8 cellular contexts compared by ENCODE assay signal in genomic region chr6:34656378-34657036, GRCh38. TPM values are rescaled to one million over a fixed set of nuclear protein-coding genes. Genes with fewer than 3 reads are reported as not detected.
DNase-seq lines count a peak whose midpoint lies in the region; ATAC-seq and TF ChIP-seq lines count a peak whose summit lies in the region.

No MANE protein-coding gene starts in this region.

- H3K4me3 Mint-ChIP-seq in activated CD8-positive, alpha-beta T cell treated with anti-CD3 and anti-CD28 coated beads, Interleukin-2, amount 10 ng/mL, durations not matched to agents 7 days and 5 days, result peak overlapping the region; percentile 76

- peak overlapping the region; percentile 90 for H3K27ac Mint-ChIP-seq in activated CD8-positive, alpha-beta T cell treated with anti-CD3 and anti-CD28 coated beads, Interleukin-2, amount 10 ng/mL, durations not matched to agents 7 days and 5 days

- H3K36me3 Mint-ChIP-seq in activated CD8-positive, alpha-beta T cell treated with anti-CD3 and anti-CD28 coated beads, Interleukin-2, amount 10 ng/mL, durations not matched to agents 7 days and 5 days (ENCODE audit: low read depth), result peaks cover 24% of the 10 kb centered on the region

- no peaks in the 10 kb centered on the region for H3K27me3 Mint-ChIP-seq in activated CD8-positive, alpha-beta T cell treated with anti-CD3 and anti-CD28 coated beads, Interleukin-2, amount 10 ng/mL, durations not matched to agents 7 days and 5 days (ENCODE audit: low read depth)

- no peaks in the 10 kb centered on the region for H3K27me3 ChIP-seq in foreskin keratinocyte

- CTCF ChIA-PET in activated CD8-positive, alpha-beta T cell treated with anti-CD3 and anti-CD28 coated beads, Interleukin-2, amount 10 ng/mL, durations not matched to agents 7 days and 5 days (lab: Charles Lee), result interaction anchor here (0.7 to 4.3 kb wide), 10 partner anchors 12 to 407 kb away, joined by 3 to 28 read pairs (median 5); partner anchors contain the start of genes BLTP3A and SNRPC

- peaks cover 42% of the 10 kb centered on the region for H3K4me1 Mint-ChIP-seq in activated CD8-positive, alpha-beta T cell treated with anti-CD3 and anti-CD28 coated beads, Interleukin-2, amount 10 ng/mL, durations not matched to agents 7 days and 5 days (ENCODE audit: low read depth)

- POLR2A ChIA-PET in activated CD8-positive, alpha-beta T cell treated with anti-CD3 and anti-CD28 coated beads, Interleukin-2, amount 10 ng/mL, durations not matched to agents 7 days and 5 days (lab: Charles Lee), result interaction anchor here (0.6 to 2.2 kb wide), 11 partner anchors 8 to 232 kb away, joined by 3 to 28 read pairs (median 5); partner anchors contain the start of genes ANKS1A, BLTP3A, ILRUN and RPS10

- TF ChIP-seq CTCF in foreskin keratinocyte (conservative IDR thresholded peaks at IDR 0.05) (no peak), retinal pigment epithelial cell (conservative IDR thresholded peaks at IDR 0.05; ENCODE audit: low read depth, low read length) (no peak)

- ATAC-seq in GM18907 (IDR thresholded peaks at IDR 0.05; ENCODE audit: unreplicated experiment), result peak; percentile 90
- ATAC-seq in HG03045 (IDR thresholded peaks at IDR 0.05; ENCODE audit: unreplicated experiment), result peak; percentile 89
- ATAC-seq in activated CD8-positive, alpha-beta T cell treated with anti-CD3 and anti-CD28 coated beads, Interleukin-2, amount 10 ng/mL, durations not matched to agents 7 days and 5 days, result peak; percentile 72
- ATAC-seq in foreskin keratinocyte, result no peak

- peak overlapping the region; percentile 92 for H3K27ac ChIP-seq in foreskin keratinocyte

- no peaks in the 10 kb centered on the region for H3K9me3 Mint-ChIP-seq in activated CD8-positive, alpha-beta T cell treated with anti-CD3 and anti-CD28 coated beads, Interleukin-2, amount 10 ng/mL, durations not matched to agents 7 days and 5 days (ENCODE audit: insufficient read depth)

- DNase-seq in CD1c-positive myeloid dendritic cell (ENCODE audit: extremely low spot score) (peak; percentile 79), NCI-H2227 (lab: John Stamatoyannopoulos, UW; ENCODE audit: unreplicated experiment) (peak; percentile 60), foreskin keratinocyte (no peak), retinal pigment epithelial cell (ENCODE audit: low read depth) (peak; percentile 91), cerebellar nuclear complex (lab: John Stamatoyannopoulos, UW) (no peak)
- DNase-seq in activated CD8-positive, alpha-beta T cell treated with anti-CD3 and anti-CD28 coated beads, Interleukin-2, amount 10 ng/mL, durations not matched to agents 7 days and 5 days, result peak; percentile 41

- peaks cover 27% of the 10 kb centered on the region for H3K4me1 ChIP-seq in foreskin keratinocyte

- peak overlapping the region; percentile 44 for H3K4me3 ChIP-seq in retinal pigment epithelial cell (ENCODE audit: low read length)

RNA-seq across cellular contexts. Expression of gene ILRUN, which starts 40.1 kb away (rescaled TPM):
- total RNA-seq in activated CD8-positive, alpha-beta T cell treated with anti-CD3 and anti-CD28 coated beads, Interleukin-2, amount 10 ng/mL, durations not matched to agents 7 days and 5 days, result 10 to 100 TPM; 57.4 to 58.8 TPM
- 64.5 and 64.9 TPM in 2 replicates for total RNA-seq in foreskin keratinocyte
- polyA plus RNA-seq in foreskin keratinocyte, result 41.3 and 45.0 TPM in 2 replicates

Comparison
In these comparisons a context has a peak if more than half of its experiments do, and no peak if none do; other contexts are left out.
1. DNase-seq: peak in CD1c-positive myeloid dendritic cell (single experiment), NCI-H2227 (single experiment), activated CD8-positive, alpha-beta T cell treated with anti-CD3 and anti-CD28 coated beads, Interleukin-2, amount 10 ng/mL, durations not matched to agents 7 days and 5 days (single experiment) and retinal pigment epithelial cell (single experiment); none in foreskin keratinocyte (0 of 2) and cerebellar nuclear complex (0 of 2).